ENCODE assay signal across 10 cellular contexts in genomic region chr1:97791251-97791650, GRCh38.
DNase-seq lines count a peak whose midpoint lies in the region; ATAC-seq and TF ChIP-seq lines count a peak whose summit lies in the region.
"Had no signal": no experiment of that assay in that cellular context is flagged by ENCODE, and none has a peak within 500 bp of the region (broad histone marks: within the 10 kb centered on the region; RNA-seq: fewer than 3 reads in every experiment).

No MANE protein-coding gene starts in this region.

- H3K4me3 ChIP-seq in tibial nerve (no peak overlapping the region), A673 (ENCODE audit: low read depth, low read length, poor library complexity, severe bottlenecking) (no peak overlapping the region)

- POLR2A ChIA-PET in activated naive CD8-positive, alpha-beta T cell treated with anti-CD3 and anti-CD28 coated beads, Interleukin-2, amount 10 ng/mL, durations not matched to agents 7 days and 5 days (lab: Charles Lee) = no interaction called here
- POLR2A ChIA-PET in A673 (lab: Charles Lee; ENCODE audit: low non-redundant PET) = no interaction called here

- TF ChIP-seq POLR2A in tibial nerve (IDR thresholded peaks at IDR 0.05) = no peak

- H3K4me1 ChIP-seq in tibial nerve (peaks cover 0 to 4% (median 2%) of the 10 kb centered on the region in 4 donors), A673 (ENCODE audit: insufficient read depth, low read length, poor library complexity, severe bottlenecking) (no peaks in the 10 kb centered on the region)

- TF ChIP-seq CTCF in tibial nerve (IDR thresholded peaks at IDR 0.05) (no peak), A673 (conservative IDR thresholded peaks at IDR 0.05; ENCODE audit: low read depth, low read length) (no peak)

- BruUV-seq in A673 (replicated peaks; lab: Mats Ljungman, UMichigan) = no TSS peak

- peak; percentile 97 for ATAC-seq in GM18519 (IDR thresholded peaks at IDR 0.05; ENCODE audit: low FRiP score, unreplicated experiment)
- ATAC-seq in GM21381 (IDR thresholded peaks at IDR 0.05; ENCODE audit: unreplicated experiment) = peak; percentile 79
- ATAC-seq in HG03108 (IDR thresholded peaks at IDR 0.05; ENCODE audit: unreplicated experiment) = peak; percentile 77
- no peak for ATAC-seq in activated naive CD8-positive, alpha-beta T cell treated with anti-CD3 and anti-CD28 coated beads, Interleukin-2, amount 10 ng/mL, durations not matched to agents 7 days and 5 days (ENCODE audit: low read depth)

- H3K27ac Mint-ChIP-seq in activated naive CD8-positive, alpha-beta T cell treated with anti-CD3 and anti-CD28 coated beads, Interleukin-2, amount 10 ng/mL, durations not matched to agents 7 days and 5 days = peak overlapping the region; percentile 47

- H3K27me3 Mint-ChIP-seq in activated naive CD8-positive, alpha-beta T cell treated with anti-CD3 and anti-CD28 coated beads, Interleukin-2, amount 10 ng/mL, durations not matched to agents 7 days and 5 days = no peaks in the 10 kb centered on the region

- intact Hi-C loops in A673 (cut with micrococcal nuclease; ENCODE audit: unreplicated experiment) = no loop called here

- H3K4me3 Mint-ChIP-seq in activated naive CD8-positive, alpha-beta T cell treated with anti-CD3 and anti-CD28 coated beads, Interleukin-2, amount 10 ng/mL, durations not matched to agents 7 days and 5 days = no peak overlapping the region

- peaks cover 9% of the 10 kb centered on the region for H3K4me1 Mint-ChIP-seq in activated naive CD8-positive, alpha-beta T cell treated with anti-CD3 and anti-CD28 coated beads, Interleukin-2, amount 10 ng/mL, durations not matched to agents 7 days and 5 days

- CTCF ChIA-PET in A673 (lab: Charles Lee) = no interaction called here

- no peak for TF ChIP-seq EP300 in tibial nerve (IDR thresholded peaks at IDR 0.05)

- H3K36me3 Mint-ChIP-seq in activated naive CD8-positive, alpha-beta T cell treated with anti-CD3 and anti-CD28 coated beads, Interleukin-2, amount 10 ng/mL, durations not matched to agents 7 days and 5 days = peaks cover 11% of the 10 kb centered on the region

- H3K36me3 ChIP-seq in tibial nerve = no peaks in the 10 kb centered on the region
- H3K36me3 ChIP-seq in A673 (ENCODE audit: insufficient read depth, low read length, poor library complexity, severe bottlenecking) = no peaks in the 10 kb centered on the region

- H3K27ac ChIP-seq in tibial nerve (no peak overlapping the region), A673 (ENCODE audit: low read depth, low read length, poor library complexity, severe bottlenecking) (no peak overlapping the region)

- H3K9me3 Mint-ChIP-seq in activated naive CD8-positive, alpha-beta T cell treated with anti-CD3 and anti-CD28 coated beads, Interleukin-2, amount 10 ng/mL, durations not matched to agents 7 days and 5 days = peaks cover 2% of the 10 kb centered on the region

- no peaks in the 10 kb centered on the region for H3K9me3 ChIP-seq in tibial nerve
- H3K9me3 ChIP-seq in A673 (ENCODE audit: low read depth, low read length, poor library complexity, severe bottlenecking) = no peaks in the 10 kb centered on the region

- no peak for DNase-seq in activated naive CD8-positive, alpha-beta T cell treated with anti-CD3 and anti-CD28 coated beads, Interleukin-2, amount 10 ng/mL, durations not matched to agents 7 days and 5 days
- no peak for DNase-seq in tibial nerve (ENCODE audit: low spot score in 2 of 2)
- DNase-seq in NK-92 treated with Interleukin-12 subunit alpha and Interleukin-12 subunit beta, amount 100 ng/mL, for 24 hours (lab: John Stamatoyannopoulos, UW) = no peak
- no peak for DNase-seq in A673 (ENCODE audit: low spot score)
- no peak for DNase-seq in NCI-H345 treated with DMSO at 0.1 percent for 48 hours (lab: John Stamatoyannopoulos, UW; ENCODE audit: unreplicated experiment)
- DNase-seq: activated gamma-delta T cell treated with Interleukin-2 at 50 U/mL for 16 hours; effector CD4-positive, alpha-beta T cell had no signal

- H3K27me3 ChIP-seq in tibial nerve (no peaks in the 10 kb centered on the region), A673 (replicated peaks; ENCODE audit: insufficient read depth, low read depth, low read length, poor library complexity) (no peaks in the 10 kb centered on the region)
